22 cellular contexts compared by ENCODE assay signal in genomic region chr11:46987183-46987582, GRCh38. TPM values are rescaled to one million over a fixed set of nuclear protein-coding genes. Genes with fewer than 3 reads are reported as not detected.
DNase-seq lines count a peak whose midpoint lies in the region; ATAC-seq and TF ChIP-seq lines count a peak whose summit lies in the region.
"Had no signal": no experiment of that assay in that cellular context is flagged by ENCODE, and none has a peak within 500 bp of the region (broad histone marks: within the 10 kb centered on the region; RNA-seq: fewer than 3 reads in every experiment).

No MANE protein-coding gene starts in this region.

- no peaks in the 10 kb centered on the region for H3K27me3 Mint-ChIP-seq in MCF 10A (ENCODE audit: insufficient read depth, unreplicated experiment)
- H3K27me3 Mint-ChIP-seq in WTC11 (ENCODE audit: low read depth), result no peaks in the 10 kb centered on the region
- peaks cover 4% of the 10 kb centered on the region for H3K27me3 Mint-ChIP-seq in neural progenitor cell (ENCODE audit: insufficient read depth, low read depth)
- H3K27me3 Mint-ChIP-seq in activated naive CD4-positive, alpha-beta T cell treated with anti-CD3 and anti-CD28 coated beads for 36 hours (ENCODE audit: low read depth), result no peaks in the 10 kb centered on the region
- H3K27me3 Mint-ChIP-seq: CD4-positive, CD25-positive, alpha-beta regulatory T cell had no signal

- H3K27ac ChIP-seq in mammary epithelial cell (ENCODE audit: insufficient read depth, low read depth, low read length), result no peak overlapping the region
- no peak overlapping the region for H3K27ac ChIP-seq in foreskin keratinocyte
- no peak overlapping the region for H3K27ac ChIP-seq in neural progenitor cell
- H3K27ac ChIP-seq: PC-9, SJCRH30 had no signal

- H3K4me3 ChIP-seq in mammary epithelial cell (replicated peaks in 1 of 3; ENCODE audit: insufficient read depth in 1 of 3, low read depth in 2 of 3, low read length in 3 of 3), result no peak overlapping the region
- no peak overlapping the region for H3K4me3 ChIP-seq in neural progenitor cell
- H3K4me3 ChIP-seq: GM12878, PC-9, SJCRH30 had no signal

- dilution Hi-C loops in mammary epithelial cell (cut with HindIII; ENCODE audit: low sequenced_read_pairs), result no loop called here

- H3K36me3 Mint-ChIP-seq in MCF 10A (ENCODE audit: insufficient read depth, unreplicated experiment) (peaks cover 11% of the 10 kb centered on the region), WTC11 (peaks cover 14% of the 10 kb centered on the region), neural progenitor cell (peaks cover 42% of the 10 kb centered on the region)
- peaks cover 12% of the 10 kb centered on the region for H3K36me3 Mint-ChIP-seq in activated naive CD4-positive, alpha-beta T cell treated with anti-CD3 and anti-CD28 coated beads for 36 hours (ENCODE audit: low read depth)

- H3K4me2 ChIP-seq in mammary epithelial cell (ENCODE audit: insufficient read depth, low read depth, low read length), result peak overlapping the region; percentile 17
- no peak overlapping the region for H3K4me2 ChIP-seq in neural progenitor cell
- H3K4me2 ChIP-seq: PC-9 had no signal

- no peaks in the 10 kb centered on the region for H3K79me2 ChIP-seq in mammary epithelial cell (ENCODE audit: insufficient read depth, low read length)
- H3K79me2 ChIP-seq in neural progenitor cell (ENCODE audit: low read depth), result peaks cover 2% of the 10 kb centered on the region

- H3K9me3 ChIP-seq in mammary epithelial cell (replicated peaks; ENCODE audit: insufficient read depth, low read length) (no peaks in the 10 kb centered on the region), neural progenitor cell (ENCODE audit: low read depth) (no peaks in the 10 kb centered on the region)
- H3K9me3 ChIP-seq: BE2C, SJCRH30 had no signal

- ATAC-seq in WTC11 (peak; percentile 81), foreskin keratinocyte (peak; percentile 74), sciatic nerve (no peak)
- ATAC-seq: GM12878 had no signal

- H3K4me3 Mint-ChIP-seq in MCF 10A (ENCODE audit: unreplicated experiment) (no peak overlapping the region), WTC11 (no peak overlapping the region), neural progenitor cell (no peak overlapping the region)
- H3K4me3 Mint-ChIP-seq in activated naive CD4-positive, alpha-beta T cell treated with anti-CD3 and anti-CD28 coated beads for 36 hours, result no peak overlapping the region
- H3K4me3 Mint-ChIP-seq: CD4-positive, CD25-positive, alpha-beta regulatory T cell had no signal

- no TSS peak for BruUV-seq in mammary epithelial cell (replicated peaks; lab: Mats Ljungman, UMichigan)
- no TSS peak for BruUV-seq in MCF 10A (replicated peaks; lab: Mats Ljungman, UMichigan)

- H3K36me3 ChIP-seq in mammary epithelial cell (ENCODE audit: insufficient read depth, low read length) (no peaks in the 10 kb centered on the region), neural progenitor cell (peaks cover 5% of the 10 kb centered on the region)
- H3K36me3 ChIP-seq: BE2C, SJCRH30 had no signal

- CTCF ChIA-PET in mammary epithelial cell (lab: Charles Lee; ENCODE audit: low non-redundant PET) (interaction anchor here (0.7 kb wide), 1 partner anchor 81 kb away, joined by 4 read pairs; no protein-coding TSS in a partner anchor), MCF 10A (lab: Yijun Ruan, JAX) (interaction anchor here (0.9 to 1.5 kb wide), 2 partner anchors 11 to 14 kb away, joined by 3 to 5 read pairs; no protein-coding TSS in a partner anchor), WTC11 (lab: Charles Lee) (interaction anchor here (1.8 kb wide), 1 partner anchor 166 kb away, joined by 7 read pairs; no protein-coding TSS in a partner anchor)
- CTCF ChIA-PET in activated naive CD4-positive, alpha-beta T cell treated with anti-CD3 and anti-CD28 coated beads for 36 hours (lab: Charles Lee), result no interaction called here

- H3K27me3 ChIP-seq in mammary epithelial cell (ENCODE audit: insufficient read depth, low read length), result no peaks in the 10 kb centered on the region
- no peaks in the 10 kb centered on the region for H3K27me3 ChIP-seq in foreskin keratinocyte
- no peaks in the 10 kb centered on the region for H3K27me3 ChIP-seq in neural progenitor cell
- H3K27me3 ChIP-seq: BE2C, SJCRH30 had no signal

- no peak overlapping the region for H3K9ac ChIP-seq in mammary epithelial cell (ENCODE audit: insufficient read depth, low read length)
- no peak overlapping the region for H3K9ac ChIP-seq in neural progenitor cell

- intact Hi-C loops in mammary epithelial cell (cut with micrococcal nuclease), result loop anchor here (5.0 kb wide), 1 partner anchor 165 kb away; no protein-coding TSS in a partner anchor
- intact Hi-C loops in MCF 10A (cut with micrococcal nuclease), result no loop called here
- intact Hi-C loops in sciatic nerve (cut with DNase I), result no loop called here
- intact Hi-C loops in activated naive CD4-positive, alpha-beta T cell treated with anti-CD3 and anti-CD28 coated beads for 36 hours (cut with micrococcal nuclease), result no loop called here

- H3K27ac Mint-ChIP-seq in MCF 10A (ENCODE audit: low read depth, unreplicated experiment), result no peak overlapping the region
- no peak overlapping the region for H3K27ac Mint-ChIP-seq in WTC11
- no peak overlapping the region for H3K27ac Mint-ChIP-seq in neural progenitor cell
- no peak overlapping the region for H3K27ac Mint-ChIP-seq in activated naive CD4-positive, alpha-beta T cell treated with anti-CD3 and anti-CD28 coated beads for 36 hours

- in situ Hi-C loops in mammary epithelial cell (cut with MboI; ENCODE audit: low sequenced_read_pairs in 2 of 2), result no loop called here

- 77% methylated on average over 3 of the region's 3 CpGs for WGBS in mammary epithelial cell (ENCODE audit: low coverage, missing lambda C conversion rate)

- H3K4me1 Mint-ChIP-seq in MCF 10A (ENCODE audit: insufficient read depth, unreplicated experiment), result no peaks in the 10 kb centered on the region
- no peaks in the 10 kb centered on the region for H3K4me1 Mint-ChIP-seq in WTC11
- H3K4me1 Mint-ChIP-seq in neural progenitor cell, result peaks cover 24% of the 10 kb centered on the region
- H3K4me1 Mint-ChIP-seq in activated naive CD4-positive, alpha-beta T cell treated with anti-CD3 and anti-CD28 coated beads for 36 hours (ENCODE audit: low read depth), result peaks cover 1% of the 10 kb centered on the region

- H2AFZ ChIP-seq in mammary epithelial cell (ENCODE audit: low read depth, low read length) (no peak overlapping the region), neural progenitor cell (replicated peaks) (no peak overlapping the region)
- H2AFZ ChIP-seq: PC-9 had no signal

- POLR2A ChIA-PET in MCF 10A (lab: Yijun Ruan, JAX) (no interaction called here), WTC11 (lab: Charles Lee) (no interaction called here)

- H3K4me1 ChIP-seq in mammary epithelial cell (ENCODE audit: insufficient read depth, low read length) (peaks cover 7% of the 10 kb centered on the region), foreskin keratinocyte (no peaks in the 10 kb centered on the region), neural progenitor cell (peaks cover 13% of the 10 kb centered on the region)
- H3K4me1 ChIP-seq: BE2C, SJCRH30 had no signal

- peaks cover 14% of the 10 kb centered on the region for H3F3A ChIP-seq in neural progenitor cell (ENCODE audit: low read depth)

- H3K9me3 Mint-ChIP-seq in MCF 10A (ENCODE audit: unreplicated experiment) (no peaks in the 10 kb centered on the region), WTC11 (peaks cover 6% of the 10 kb centered on the region), neural progenitor cell (peaks cover 1% of the 10 kb centered on the region)
- peaks cover under 1% of the 10 kb centered on the region for H3K9me3 Mint-ChIP-seq in activated naive CD4-positive, alpha-beta T cell treated with anti-CD3 and anti-CD28 coated beads for 36 hours

- H4K20me1 ChIP-seq in mammary epithelial cell (ENCODE audit: insufficient read depth, low read length) (no peaks in the 10 kb centered on the region), neural progenitor cell (ENCODE audit: low read depth) (peaks cover 19% of the 10 kb centered on the region)

- DNase-seq in mammary epithelial cell (peak; percentile 79), MCF 10A (ENCODE audit: unreplicated experiment) (no peak), WTC11 (ENCODE audit: low spot score) (no peak), foreskin keratinocyte (peak; percentile 74 to 87), neural progenitor cell (ENCODE audit: low spot score) (peak; percentile 20), sciatic nerve (ENCODE audit: low spot score) (no peak), cortex of kidney (lab: John Stamatoyannopoulos, UW) (no peak)
- no peak for DNase-seq in activated naive CD4-positive, alpha-beta T cell treated with anti-CD3 and anti-CD28 coated beads for 36 hours
- DNase-seq: 8988T; BE2C; CD4-positive, CD25-positive, alpha-beta regulatory T cell; COR-L47; GF-D8; KBM-7; NCI-H1105 treated with DMSO at 0.1 percent for 48 hours; NCI-H187; NCI-H226; NCI-H524; NCI-H82; PC-9; SJCRH30 had no signal

- peak; percentile 23 to 40 for TF ChIP-seq CTCF in mammary epithelial cell (conservative IDR thresholded peaks at IDR 0.05 in 1 of 2, IDR thresholded peaks at IDR 0.05 in 1 of 2; ENCODE audit: extremely low read depth in 1 of 2, insufficient read depth in 1 of 2, low read depth in 1 of 2, low read length in 2 of 2)
- no peak for TF ChIP-seq CTCF in MCF 10A (IDR thresholded peaks at IDR 0.05; ENCODE audit: unreplicated experiment)
- TF ChIP-seq CTCF in WTC11 (IDR thresholded peaks at IDR 0.05), result no peak
- TF ChIP-seq CTCF in foreskin keratinocyte (conservative IDR thresholded peaks at IDR 0.05), result peak; percentile 65
- TF ChIP-seq CTCF in neural progenitor cell (IDR thresholded peaks at IDR 0.05), result peak; percentile 10

TF ChIP-seq in WTC11, 78 proteins besides CTCF, POLR2A, EP300 and RAD21 (continues in another document):
- TF ChIP-seq RORB (CRISPR knock-in tag; IDR thresholded peaks at IDR 0.05) (no peak), ATF1 (CRISPR knock-in tag; IDR thresholded peaks at IDR 0.05) (no peak), SMAD3 (CRISPR knock-in tag; IDR thresholded peaks at IDR 0.05; ENCODE audit: borderline replicate concordance) (no peak), CBFB (CRISPR knock-in tag; IDR thresholded peaks at IDR 0.05; ENCODE audit: low read depth) (no peak), NR2C2 (CRISPR knock-in tag; IDR thresholded peaks at IDR 0.05) (no peak)
- TF ChIP-seq, protein P1, sequence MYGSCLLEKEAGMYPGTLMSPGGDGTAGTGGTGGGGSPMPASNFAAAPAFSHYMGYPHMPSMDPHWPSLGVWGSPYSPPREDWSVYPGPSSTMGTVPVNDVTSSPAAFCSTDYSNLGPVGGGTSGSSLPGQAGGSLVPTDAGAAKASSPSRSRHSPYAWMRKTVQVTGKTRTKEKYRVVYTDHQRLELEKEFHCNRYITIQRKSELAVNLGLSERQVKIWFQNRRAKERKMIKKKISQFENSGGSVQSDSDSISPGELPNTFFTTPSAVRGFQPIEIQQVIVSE (CRISPR knock-in tag; IDR thresholded peaks at IDR 0.05; ENCODE audit: borderline replicate concordance), result no peak

RNA-seq across cellular contexts. Expression of gene CSTPP1, which starts 50.6 kb away (rescaled TPM):
- total RNA-seq in mammary epithelial cell (10 to 100 TPM; 25.7 to 35.0 TPM), MCF 10A (2022) (19.2 and 22.0 TPM in 2 replicates), WTC11 (2021) (23.6 to 27.6 TPM (median 27.5 TPM) in 3 replicates), foreskin keratinocyte (25.0 and 30.3 TPM in 2 replicates), neural progenitor cell (ENCODE audit: low replicate concordance) (32.7 and 51.7 TPM in 2 replicates), sciatic nerve (30.4 TPM)
- polyA plus RNA-seq in mammary epithelial cell (31.6 TPM), foreskin keratinocyte (29.5 and 32.5 TPM in 2 replicates)
- 25.9 TPM for polyA minus RNA-seq in mammary epithelial cell
- total RNA-seq in activated naive CD4-positive, alpha-beta T cell treated with anti-CD3 and anti-CD28 coated beads for 36 hours, result 10 to 100 TPM; 14.0 TPM

Comparison
In these comparisons a context has a peak if more than half of its experiments do, and no peak if none do; other contexts are left out.
1. DNase-seq: peak in mammary epithelial cell (single experiment), foreskin keratinocyte (2 of 2) and neural progenitor cell (single experiment); none in MCF 10A (single experiment), WTC11 (single experiment), sciatic nerve (single experiment), cortex of kidney (single experiment) and activated naive CD4-positive, alpha-beta T cell treated with anti-CD3 and anti-CD28 coated beads for 36 hours (single experiment).
2. CTCF ChIP-seq: peak in mammary epithelial cell (2 of 2), foreskin keratinocyte (single experiment) and neural progenitor cell (single experiment); none in MCF 10A (single experiment) and WTC11 (single experiment).